In the genomic region with DNA sequence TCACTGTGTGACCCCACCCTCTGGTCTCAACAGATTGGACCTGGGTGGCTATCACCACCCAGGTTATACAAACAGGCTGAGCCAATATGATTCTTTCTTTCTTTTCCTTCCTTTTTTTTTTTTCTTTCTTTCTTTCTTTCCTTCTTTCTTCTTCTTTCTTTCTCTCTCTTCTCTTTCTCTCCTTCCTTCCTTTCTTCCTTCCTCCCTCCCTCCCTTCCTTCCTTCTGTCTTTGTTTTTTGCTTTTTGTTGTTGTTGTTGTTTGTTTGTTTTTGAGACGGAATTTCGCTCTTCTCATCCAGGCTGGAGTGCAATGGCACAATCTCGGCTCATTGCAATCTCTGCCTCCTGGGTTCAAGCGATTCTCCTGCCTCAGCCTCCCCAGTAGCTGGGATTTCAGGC, we compare ENCODE assay signal across 4 cellular contexts.
TF ChIP-seq lines count a peak whose summit lies in the region.

No MANE protein-coding gene starts in this region.

TF ChIP-seq in HCT116, 20 proteins besides CTCF, POLR2A, EP300 and RAD21:
- TF ChIP-seq JUND (IDR thresholded peaks at IDR 0.05) (no peak), CEBPB (IDR thresholded peaks at IDR 0.05; ENCODE audit: low read depth) (no peak), FOSL1 (IDR thresholded peaks at IDR 0.05; ENCODE audit: low read depth) (no peak), SP1 (IDR thresholded peaks at IDR 0.05; ENCODE audit: low read depth) (no peak), POLR2AphosphoS5 (IDR thresholded peaks at IDR 0.05; ENCODE audit: low read depth, low read length) (no peak), EZH2phosphoT487 (IDR thresholded peaks at IDR 0.05; ENCODE audit: borderline replicate concordance) (no peak), EGR1 (IDR thresholded peaks at IDR 0.05; ENCODE audit: low read depth) (no peak), EZH2 (IDR thresholded peaks at IDR 0.05) (no peak)
- TF ChIP-seq, protein P1, sequence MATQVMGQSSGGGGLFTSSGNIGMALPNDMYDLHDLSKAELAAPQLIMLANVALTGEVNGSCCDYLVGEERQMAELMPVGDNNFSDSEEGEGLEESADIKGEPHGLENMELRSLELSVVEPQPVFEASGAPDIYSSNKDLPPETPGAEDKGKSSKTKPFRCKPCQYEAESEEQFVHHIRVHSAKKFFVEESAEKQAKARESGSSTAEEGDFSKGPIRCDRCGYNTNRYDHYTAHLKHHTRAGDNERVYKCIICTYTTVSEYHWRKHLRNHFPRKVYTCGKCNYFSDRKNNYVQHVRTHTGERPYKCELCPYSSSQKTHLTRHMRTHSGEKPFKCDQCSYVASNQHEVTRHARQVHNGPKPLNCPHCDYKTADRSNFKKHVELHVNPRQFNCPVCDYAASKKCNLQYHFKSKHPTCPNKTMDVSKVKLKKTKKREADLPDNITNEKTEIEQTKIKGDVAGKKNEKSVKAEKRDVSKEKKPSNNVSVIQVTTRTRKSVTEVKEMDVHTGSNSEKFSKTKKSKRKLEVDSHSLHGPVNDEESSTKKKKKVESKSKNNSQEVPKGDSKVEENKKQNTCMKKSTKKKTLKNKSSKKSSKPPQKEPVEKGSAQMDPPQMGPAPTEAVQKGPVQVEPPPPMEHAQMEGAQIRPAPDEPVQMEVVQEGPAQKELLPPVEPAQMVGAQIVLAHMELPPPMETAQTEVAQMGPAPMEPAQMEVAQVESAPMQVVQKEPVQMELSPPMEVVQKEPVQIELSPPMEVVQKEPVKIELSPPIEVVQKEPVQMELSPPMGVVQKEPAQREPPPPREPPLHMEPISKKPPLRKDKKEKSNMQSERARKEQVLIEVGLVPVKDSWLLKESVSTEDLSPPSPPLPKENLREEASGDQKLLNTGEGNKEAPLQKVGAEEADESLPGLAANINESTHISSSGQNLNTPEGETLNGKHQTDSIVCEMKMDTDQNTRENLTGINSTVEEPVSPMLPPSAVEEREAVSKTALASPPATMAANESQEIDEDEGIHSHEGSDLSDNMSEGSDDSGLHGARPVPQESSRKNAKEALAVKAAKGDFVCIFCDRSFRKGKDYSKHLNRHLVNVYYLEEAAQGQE (IDR thresholded peaks at IDR 0.05; ENCODE audit: low read depth), result no peak
TF ChIP-seq in HCT116: peak in this region for 0.

TF ChIP-seq in HEK293, 187 proteins besides CTCF, POLR2A, EP300 and RAD21:
- peak; percentile 8; the same call in 1 of the 2 replicates for TF ChIP-seq ZNF266 (tag by site-specific recombination; IDR thresholded peaks at IDR 0.05; ENCODE audit: low read depth)
- no peak for TF ChIP-seq PRDM1 (tag by site-specific recombination; IDR thresholded peaks at IDR 0.05)
- TF ChIP-seq ZNF366 (tag by site-specific recombination; conservative IDR thresholded peaks at IDR 0.05), result peak; percentile 79

TF ChIP-seq in WTC11, 78 proteins besides CTCF, POLR2A, EP300 and RAD21:
- TF ChIP-seq ETV6 (CRISPR knock-in tag; IDR thresholded peaks at IDR 0.05), result no peak
- TF ChIP-seq, protein P2, sequence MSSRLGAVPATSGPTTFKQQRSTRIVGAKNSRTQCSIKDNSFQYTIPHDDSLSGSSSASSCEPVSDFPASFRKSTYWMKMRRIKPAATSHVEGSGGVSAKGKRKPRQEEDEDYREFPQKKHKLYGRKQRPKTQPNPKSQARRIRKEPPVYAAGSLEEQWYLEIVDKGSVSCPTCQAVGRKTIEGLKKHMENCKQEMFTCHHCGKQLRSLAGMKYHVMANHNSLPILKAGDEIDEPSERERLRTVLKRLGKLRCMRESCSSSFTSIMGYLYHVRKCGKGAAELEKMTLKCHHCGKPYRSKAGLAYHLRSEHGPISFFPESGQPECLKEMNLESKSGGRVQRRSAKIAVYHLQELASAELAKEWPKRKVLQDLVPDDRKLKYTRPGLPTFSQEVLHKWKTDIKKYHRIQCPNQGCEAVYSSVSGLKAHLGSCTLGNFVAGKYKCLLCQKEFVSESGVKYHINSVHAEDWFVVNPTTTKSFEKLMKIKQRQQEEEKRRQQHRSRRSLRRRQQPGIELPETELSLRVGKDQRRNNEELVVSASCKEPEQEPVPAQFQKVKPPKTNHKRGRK (CRISPR knock-in tag; IDR thresholded peaks at IDR 0.05; ENCODE audit: borderline replicate concordance), result 0 out of 2 replicates have a peak, but pooled peaks have one; percentile 74

TF ChIP-seq in H1, 55 proteins besides CTCF, POLR2A, EP300 and RAD21:
- TF ChIP-seq SIN3A (conservative IDR thresholded peaks at IDR 0.05 in 1 of 2, IDR thresholded peaks at IDR 0.05 in 1 of 2; ENCODE audit: low read depth in 1 of 2, low read length in 2 of 2), result no peak
